Comparison of ENCODE assay signal across 1 cellular context in the genomic region with DNA sequence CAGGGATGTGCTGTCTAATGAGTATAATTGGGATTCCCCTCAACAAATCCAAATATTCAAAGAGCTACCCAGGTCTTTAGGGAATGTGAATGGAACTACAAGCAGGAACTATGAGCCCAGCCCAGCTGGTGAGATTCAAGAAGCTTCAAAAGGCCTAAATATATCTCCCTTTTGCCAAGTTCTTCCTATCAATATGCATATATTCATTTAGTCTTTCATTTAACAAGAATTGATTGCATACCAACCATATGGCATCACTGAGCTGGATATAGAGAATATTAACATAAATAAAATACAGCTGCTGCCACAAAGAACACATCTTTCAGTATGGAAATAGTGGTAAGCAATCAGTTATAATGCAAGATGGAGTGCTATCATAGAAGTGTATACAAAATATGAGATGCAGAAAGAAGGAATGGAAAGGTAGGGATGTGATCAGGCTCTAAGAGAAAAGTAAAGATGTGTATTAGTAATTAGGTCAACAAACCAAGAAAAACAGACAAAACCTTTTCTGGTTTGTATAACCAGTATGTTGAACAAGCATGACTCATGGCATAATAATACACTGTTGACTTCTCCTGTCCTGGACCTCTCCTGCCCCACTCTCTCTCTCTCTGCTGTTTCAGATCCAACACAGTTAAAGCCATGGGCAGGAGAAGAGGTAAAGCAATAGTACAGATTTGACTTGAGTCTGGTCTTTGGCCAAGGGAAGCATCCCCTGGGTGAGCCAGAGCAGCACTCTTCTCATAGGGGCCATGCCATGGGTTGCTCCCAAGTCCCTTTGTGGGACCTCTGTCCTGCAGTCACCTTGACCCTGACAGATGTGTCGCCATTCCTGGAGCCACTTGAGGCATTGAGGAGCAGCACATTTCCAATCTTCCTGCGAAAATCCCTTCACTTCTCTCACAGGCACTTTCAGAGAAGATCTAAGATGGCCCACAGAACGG.
TF ChIP-seq lines count a peak whose summit lies in the region.

No MANE protein-coding gene starts in this region.

TF ChIP-seq in endothelial cell of umbilical vein, 7 proteins besides CTCF, POLR2A, EP300 and RAD21 (continued from another document):
- peak; percentile 78 for TF ChIP-seq POLR2AphosphoS5 (IDR thresholded peaks at IDR 0.05; ENCODE audit: insufficient read depth, low read depth, low read length)
- TF ChIP-seq GATA2 (IDR thresholded peaks at IDR 0.05; ENCODE audit: insufficient read depth, insufficient read length, low read depth, low read length) = no peak
